17 cellular contexts compared by ENCODE assay signal in the genomic region with DNA sequence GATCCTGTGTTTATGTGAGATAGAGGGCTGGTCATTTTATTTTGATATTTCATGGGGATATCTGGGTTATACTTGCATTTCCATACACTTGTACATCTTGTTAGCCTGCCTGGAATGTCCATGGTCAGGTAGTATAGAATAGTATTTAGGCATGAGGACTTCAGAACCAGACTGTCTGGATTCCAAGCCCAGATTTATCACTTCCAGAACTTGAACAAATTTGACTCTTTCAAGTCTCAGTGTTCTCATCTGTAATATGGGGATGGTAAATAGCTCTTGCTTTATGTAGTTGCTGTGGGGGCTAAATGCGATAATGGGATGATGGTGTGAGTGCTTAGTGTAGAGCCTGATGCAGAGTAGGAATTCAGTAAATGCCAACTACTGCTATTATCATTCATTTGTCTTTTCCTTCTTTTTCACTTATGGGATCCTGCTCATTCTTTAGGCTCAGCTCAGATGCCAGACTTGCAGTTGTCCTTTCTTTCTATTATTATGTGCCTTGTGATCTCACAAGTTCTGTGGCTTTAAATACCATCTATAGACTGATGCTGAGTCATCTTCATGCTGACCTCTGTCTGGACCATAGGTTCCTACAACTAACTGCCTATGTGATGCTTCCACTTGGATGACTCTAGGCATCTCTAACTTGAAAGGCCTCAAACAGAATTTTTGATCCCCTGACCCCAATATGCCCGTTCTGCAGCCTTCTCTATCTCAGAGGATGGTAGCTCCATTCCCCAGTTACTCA.
DNase-seq lines count a peak whose midpoint lies in the region; ATAC-seq, FAIRE-seq and TF ChIP-seq lines count a peak whose summit lies in the region.
"Had no signal": no experiment of that assay in that cellular context is flagged by ENCODE, and none has a peak within 500 bp of the region (broad histone marks: within the 10 kb centered on the region; RNA-seq: fewer than 3 reads in every experiment).

No MANE protein-coding gene starts in this region.

- FAIRE-seq in astrocyte (lab: Jason Lieb, UNC) = no peak
- FAIRE-seq: H54, RCC 7860 had no signal

- H4K20me1 ChIP-seq in astrocyte (ENCODE audit: insufficient read depth, low read length) = no peaks in the 10 kb centered on the region

- H3K4me2 ChIP-seq in astrocyte (ENCODE audit: low read length) = no peak overlapping the region

- no peak overlapping the region for H3K27ac ChIP-seq in astrocyte (ENCODE audit: low read depth, low read length)
- H3K27ac ChIP-seq in SJCRH30 = no peak overlapping the region

- H3K4me1 Mint-ChIP-seq in astrocyte (ENCODE audit: low read depth, unreplicated experiment) = peaks cover 20% of the 10 kb centered on the region

- H3K36me3 ChIP-seq in astrocyte (ENCODE audit: insufficient read depth, low read length) (no peaks in the 10 kb centered on the region), SJCRH30 (no peaks in the 10 kb centered on the region)

- no peak overlapping the region for H3K4me3 Mint-ChIP-seq in astrocyte (ENCODE audit: unreplicated experiment)
- H3K4me3 Mint-ChIP-seq: CD14-positive monocyte had no signal

- no peak for TF ChIP-seq CTCF in astrocyte (IDR thresholded peaks at IDR 0.05; ENCODE audit: insufficient read depth, low read depth, low read length)

- H3K27me3 ChIP-seq in astrocyte (ENCODE audit: insufficient read depth, low read length) = no peaks in the 10 kb centered on the region
- no peaks in the 10 kb centered on the region for H3K27me3 ChIP-seq in SJCRH30

- peaks cover 4% of the 10 kb centered on the region for H3K27me3 Mint-ChIP-seq in astrocyte (ENCODE audit: low read depth, unreplicated experiment)

- H3K9me3 Mint-ChIP-seq in astrocyte (ENCODE audit: unreplicated experiment) = no peaks in the 10 kb centered on the region
- H3K9me3 Mint-ChIP-seq: CD14-positive monocyte had no signal

- H3K4me1 ChIP-seq in astrocyte (ENCODE audit: insufficient read depth, low read length) = peaks cover 10% of the 10 kb centered on the region
- peaks cover 4% of the 10 kb centered on the region; the same call in 1 of the 2 replicates for H3K4me1 ChIP-seq in SJCRH30

- DNase-seq in COLO829 (ENCODE audit: low spot score) = peak; percentile 10
- peak; percentile 44 for DNase-seq in HT1080 (ENCODE audit: low read depth)
- DNase-seq in astrocyte (ENCODE audit: low read depth) = peak; percentile 22
- peak; percentile 48 for DNase-seq in iris pigment epithelial cell (ENCODE audit: low read depth)
- DNase-seq in activated CD4-positive, CD25-positive, alpha-beta regulatory T cell treated with anti-CD3 and anti-CD28 coated beads, Interleukin-2, amount 50 U/mL, for 72 hours = no peak
- no peak for DNase-seq in SJCRH30
- DNase-seq: DMS79, GF-D8, Karpas-422, NCI-H1417 treated with DMSO at 0.1 percent for 48 hours, NCI-H2029 treated with DMSO at 0.1 percent for 48 hours, NCI-H510A treated with DMSO at 0.1 percent for 48 hours had no signal

- H3K27ac Mint-ChIP-seq in astrocyte (ENCODE audit: unreplicated experiment) = no peak overlapping the region

- no peak overlapping the region for H2AFZ ChIP-seq in astrocyte (ENCODE audit: low read depth, low read length)

- H3K36me3 Mint-ChIP-seq in astrocyte (ENCODE audit: low read depth, unreplicated experiment) = no peaks in the 10 kb centered on the region
- H3K36me3 Mint-ChIP-seq: CD14-positive monocyte had no signal

- H3K9me3 ChIP-seq in astrocyte (ENCODE audit: insufficient read depth, low read depth, low read length) (no peaks in the 10 kb centered on the region), SJCRH30 (replicated peaks) (0 out of 2 replicates have a peak, but pooled peaks cover 3% of the 10 kb centered on the region)

- no peak overlapping the region for H3K9ac ChIP-seq in astrocyte (ENCODE audit: low read length)

- H3K4me3 ChIP-seq in astrocyte (ENCODE audit: insufficient read depth, low read depth, low read length) (no peak overlapping the region), SJCRH30 (no peak overlapping the region)

- no peaks in the 10 kb centered on the region for H3K79me2 ChIP-seq in astrocyte (ENCODE audit: insufficient read depth, low read length)

- ATAC-seq in GM19351 (IDR thresholded peaks at IDR 0.05; ENCODE audit: unreplicated experiment) (no peak), GM19467 (IDR thresholded peaks at IDR 0.05; ENCODE audit: unreplicated experiment) (no peak)

Comparison
In these comparisons a context has a peak if more than half of its experiments do, and no peak if none do; other contexts are left out.
1. DNase-seq: peak in COLO829 (single experiment), HT1080 (single experiment), astrocyte (single experiment) and iris pigment epithelial cell (single experiment); none in activated CD4-positive, CD25-positive, alpha-beta regulatory T cell treated with anti-CD3 and anti-CD28 coated beads, Interleukin-2, amount 50 U/mL, for 72 hours (single experiment) and SJCRH30 (0 of 2).